Comparison of ENCODE assay signal across 1 cellular context in genomic region chr11:103659743-103660142, GRCh38.
TF ChIP-seq lines count a peak whose summit lies in the region.

No MANE protein-coding gene starts in this region.

TF ChIP-seq in SK-N-SH treated with all-trans-retinoic acid at 6 μM for 48 hours, 23 proteins besides CTCF, POLR2A, EP300 and RAD21 (continued from another document):
- TF ChIP-seq TSHZ2 (CRISPR knock-in tag; IDR thresholded peaks at IDR 0.05) = no peak
- no peak for TF ChIP-seq TOX (CRISPR knock-in tag; IDR thresholded peaks at IDR 0.05; ENCODE audit: borderline replicate concordance)
- no peak for TF ChIP-seq OSR1 (CRISPR knock-in tag; IDR thresholded peaks at IDR 0.05)
- TF ChIP-seq CSRNP3 (CRISPR knock-in tag; IDR thresholded peaks at IDR 0.05) = no peak
- TF ChIP-seq RARB (CRISPR knock-in tag; IDR thresholded peaks at IDR 0.05) = no peak
- no peak for TF ChIP-seq CSDC2 (CRISPR knock-in tag; IDR thresholded peaks at IDR 0.05)
- TF ChIP-seq ZNF70 (CRISPR knock-in tag; IDR thresholded peaks at IDR 0.05) = no peak
- no peak for TF ChIP-seq PATZ1 (CRISPR knock-in tag; IDR thresholded peaks at IDR 0.05; ENCODE audit: borderline replicate concordance)
- TF ChIP-seq ZFP30 (CRISPR knock-in tag; IDR thresholded peaks at IDR 0.05) = no peak
- no peak for TF ChIP-seq ARNTL (CRISPR knock-in tag; IDR thresholded peaks at IDR 0.05; ENCODE audit: borderline replicate concordance, low read depth)
- TF ChIP-seq TCF4 (CRISPR knock-in tag; IDR thresholded peaks at IDR 0.05; ENCODE audit: borderline replicate concordance) = no peak
- no peak for TF ChIP-seq BACH2 (CRISPR knock-in tag; IDR thresholded peaks at IDR 0.05; ENCODE audit: borderline replicate concordance)
- no peak for TF ChIP-seq PPARA (CRISPR knock-in tag; IDR thresholded peaks at IDR 0.05; ENCODE audit: borderline replicate concordance)
